ENCODE assay signal across 22 cellular contexts in the genomic region with DNA sequence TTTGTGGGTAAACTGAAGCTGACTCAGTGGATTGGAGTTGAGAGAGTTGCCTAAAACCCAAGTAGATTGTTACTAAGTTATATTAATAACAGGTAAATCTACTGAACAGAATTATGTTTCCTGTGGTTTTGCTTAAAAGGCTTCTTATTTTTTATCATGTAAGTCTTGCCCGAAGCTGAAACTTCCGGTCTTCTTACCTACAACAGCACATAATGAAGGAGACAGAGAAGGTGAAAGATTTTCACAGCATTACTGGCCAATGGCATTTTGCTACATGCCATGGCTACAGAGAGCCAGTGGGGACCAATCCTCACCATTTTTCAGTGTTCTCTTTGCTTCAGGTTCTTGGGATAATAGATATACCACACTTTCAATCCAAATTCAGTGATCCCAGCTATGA.
"Had no signal": no experiment of that assay in that cellular context is flagged by ENCODE, and none has a peak within 500 bp of the region (broad histone marks: within the 10 kb centered on the region; RNA-seq: fewer than 3 reads in every experiment).

No MANE protein-coding gene starts in this region.

- DNase-seq: dermis blood vessel endothelial cell; dorsolateral prefrontal cortex; effector CD4-positive, alpha-beta T cell; effector memory CD4-positive, alpha-beta T cell; esophagus squamous epithelium; foreskin fibroblast; foreskin melanocyte; gastrocnemius medialis; glutamatergic neuron; head of caudate nucleus; heart right ventricle; hippocampal formation; left cardiac atrium; left lung; left ventricle myocardium superior; lower lobe of right lung; mesenchymal stem cell; mucosa of descending colon; naive B cell; naive thymus-derived CD8-positive, alpha-beta T cell had no signal

- H3K27me3 ChIP-seq: dorsolateral prefrontal cortex, esophagus squamous epithelium, gastrocnemius medialis, heart right ventricle, left lung had no signal

- H3K9me3 Mint-ChIP-seq: mesothelial cell of epicardium, naive B cell had no signal

- H3K9me3 ChIP-seq: esophagus squamous epithelium, gastrocnemius medialis, heart right ventricle, left lung, lower lobe of right lung, mucosa of descending colon had no signal

- H3K27ac ChIP-seq: coronary artery, dorsolateral prefrontal cortex, esophagus squamous epithelium, gastrocnemius medialis, heart right ventricle, left lung, lower lobe of right lung had no signal

- H3K4me1 Mint-ChIP-seq: naive B cell; naive thymus-derived CD8-positive, alpha-beta T cell had no signal

- H3K27ac Mint-ChIP-seq: mesothelial cell of epicardium; naive B cell; naive thymus-derived CD8-positive, alpha-beta T cell had no signal

- H3K27me3 Mint-ChIP-seq: naive B cell; naive thymus-derived CD8-positive, alpha-beta T cell had no signal

- H3K4me1 ChIP-seq: esophagus squamous epithelium, gastrocnemius medialis, heart right ventricle, left lung, lower lobe of right lung had no signal

- H3K36me3 Mint-ChIP-seq: mesothelial cell of epicardium; naive B cell; naive thymus-derived CD8-positive, alpha-beta T cell had no signal

- H3K4me3 ChIP-seq: coronary artery, dorsolateral prefrontal cortex, esophagus squamous epithelium, gastrocnemius medialis, heart right ventricle, left lung, lower lobe of right lung, mucosa of descending colon had no signal

- H3K4me3 Mint-ChIP-seq: mesothelial cell of epicardium; naive B cell; naive thymus-derived CD8-positive, alpha-beta T cell had no signal

- H3K36me3 ChIP-seq: esophagus squamous epithelium, gastrocnemius medialis, heart right ventricle, left lung, lower lobe of right lung had no signal
